8 cellular contexts compared by ENCODE assay signal in the genomic region with DNA sequence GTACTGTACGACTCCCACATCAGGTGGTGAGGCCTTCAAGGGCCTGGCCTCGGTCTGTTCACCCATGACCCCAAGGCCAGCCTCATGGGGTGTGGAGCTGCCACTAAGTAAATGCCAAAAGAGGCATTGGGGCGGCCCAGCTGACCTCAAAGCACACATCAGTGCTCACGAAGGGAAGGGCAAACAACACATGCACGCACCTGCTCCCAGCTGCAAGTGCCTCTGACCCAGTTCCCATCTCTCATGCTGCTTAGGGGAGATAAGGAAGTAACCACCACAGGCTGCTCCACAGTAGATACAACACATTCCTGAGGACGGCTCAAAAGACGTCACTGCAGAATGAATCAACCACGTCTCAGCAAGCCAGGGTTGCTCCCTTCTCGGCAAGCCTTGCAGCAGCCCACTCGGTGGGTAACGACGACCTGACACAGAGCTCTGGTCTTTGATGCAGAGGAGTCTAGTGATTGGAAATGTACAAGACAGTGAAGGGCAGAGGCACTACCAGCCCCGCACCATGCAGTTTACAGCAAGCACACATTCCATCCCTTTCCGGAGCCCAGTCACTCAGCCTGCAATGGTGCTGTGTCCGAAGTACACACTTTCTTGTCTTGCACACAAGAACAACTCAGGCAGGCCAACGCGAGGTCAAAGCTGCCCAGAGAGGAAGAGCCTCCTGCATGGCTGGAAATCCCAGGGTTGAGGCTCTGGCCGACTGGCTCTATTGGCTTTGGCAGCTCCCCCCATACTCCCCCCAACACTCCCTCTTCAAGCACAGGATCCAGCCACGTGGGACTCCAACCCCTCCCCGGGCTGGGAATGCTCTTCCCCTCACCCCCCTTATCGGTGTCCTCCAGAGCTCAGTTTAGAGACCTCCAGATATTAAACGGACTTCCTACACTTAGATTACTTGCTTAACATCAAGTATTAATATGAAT. TPM values are rescaled to one million over a fixed set of nuclear protein-coding genes. Genes with fewer than 3 reads are reported as not detected.
DNase-seq lines count a peak whose midpoint lies in the region; ATAC-seq and TF ChIP-seq lines count a peak whose summit lies in the region.

No MANE protein-coding gene starts in this region.

- no peaks in the 10 kb centered on the region for H3K27me3 ChIP-seq in HL-60 (ENCODE audit: insufficient read depth, poor library complexity, severe bottlenecking)

- TF ChIP-seq CTCF in HL-60 (IDR thresholded peaks at IDR 0.05; ENCODE audit: insufficient read depth, low read length): no peak

- no peak overlapping the region for H3K4me3 ChIP-seq in HL-60 (replicated peaks; ENCODE audit: insufficient read depth, low read length)

- DNase-seq in HL-60 (ENCODE audit: low read depth in 1 of 2, low spot score in 1 of 2) (peak; percentile 25 to 50), dermis blood vessel endothelial cell (peak; percentile 43), non-pigmented ciliary epithelial cell (ENCODE audit: low read depth) (peak; percentile 97), NCI-H1417 (lab: John Stamatoyannopoulos, UW) (no peak), NOMO-1 treated with dmso at 0.1 percent for 144 hours (lab: John Stamatoyannopoulos, UW; ENCODE audit: unreplicated experiment) (no peak), DMS153 treated with DMSO at 0.1 percent for 48 hours (lab: John Stamatoyannopoulos, UW; ENCODE audit: unreplicated experiment) (no peak)
- no peak for DNase-seq in activated CD4-positive, CD25-positive, alpha-beta regulatory T cell (lab: John Stamatoyannopoulos, UW)

- ATAC-seq in GM18868 (IDR thresholded peaks at IDR 0.05; ENCODE audit: unreplicated experiment): peak; percentile 69

- H3K27ac ChIP-seq in HL-60 (replicated peaks): no peak overlapping the region

RNA-seq across cellular contexts. Expression of gene FABP6, which starts 31.8 kb away (rescaled TPM):
- not detected in 2 replicates for total RNA-seq in dermis blood vessel endothelial cell

RNA-seq across cellular contexts. Expression of gene CCNJL, which starts 51.2 kb away (rescaled TPM):
- 8.0 and 10.4 TPM in 2 replicates for total RNA-seq in dermis blood vessel endothelial cell

Comparison
In these comparisons a context has a peak if more than half of its experiments do, and no peak if none do; other contexts are left out.
1. DNase-seq: peak in HL-60 (2 of 2), dermis blood vessel endothelial cell (single experiment) and non-pigmented ciliary epithelial cell (single experiment); none in NCI-H1417 (0 of 3), activated CD4-positive, CD25-positive, alpha-beta regulatory T cell (0 of 4), NOMO-1 treated with dmso at 0.1 percent for 144 hours (single experiment) and DMS153 treated with DMSO at 0.1 percent for 48 hours (single experiment).